ENCODE assay signal across 14 cellular contexts in genomic region chr5:157506981-157507780, GRCh38. TPM values are rescaled to one million over a fixed set of nuclear protein-coding genes. Genes with fewer than 3 reads are reported as not detected.
DNase-seq lines count a peak whose midpoint lies in the region; ATAC-seq, FAIRE-seq and TF ChIP-seq lines count a peak whose summit lies in the region.
"Had no signal": no experiment of that assay in that cellular context is flagged by ENCODE, and none has a peak within 500 bp of the region (broad histone marks: within the 10 kb centered on the region; RNA-seq: fewer than 3 reads in every experiment).

No MANE protein-coding gene starts in this region.

- H3K4me1 Mint-ChIP-seq in activated naive CD4-positive, alpha-beta T cell treated with anti-CD3 and anti-CD28 coated beads, Interleukin-2, amount 50 U/mL, for 24 hours: no peaks in the 10 kb centered on the region

- H3K9me3 ChIP-seq in GM12878 (replicated peaks; ENCODE audit: control insufficient read depth, insufficient read depth, low read length) (peaks cover 2% of the 10 kb centered on the region; the same call in 1 of the 3 replicates), upper lobe of right lung (no peaks in the 10 kb centered on the region), OCI-LY7 (ENCODE audit: low read length) (no peaks in the 10 kb centered on the region; the same call in 1 of the 2 replicates), vagina (no peaks in the 10 kb centered on the region)
- H3K9me3 ChIP-seq: tibial artery had no signal

- no peaks in the 10 kb centered on the region for H3K79me2 ChIP-seq in GM12878 (ENCODE audit: control insufficient read depth, insufficient read depth, low read length)
- no peaks in the 10 kb centered on the region for H3K79me2 ChIP-seq in OCI-LY7 (ENCODE audit: insufficient read depth, low read depth, low read length)

- SMC1A ChIA-PET in GM12878 (lab: Charles Lee; ENCODE audit: uncharacterized antibody, unreplicated experiment): interaction anchor here (1.1 to 4.7 kb wide), 6 partner anchors 10 to 212 kb away, joined by 3 to 18 read pairs (median 6); no protein-coding TSS in a partner anchor

- H3K27ac ChIP-seq in GM12878 (ENCODE audit: control insufficient read depth, insufficient read depth): no peak overlapping the region
- no peak overlapping the region for H3K27ac ChIP-seq in upper lobe of right lung
- H3K27ac ChIP-seq in OCI-LY7 (ENCODE audit: low read depth, low read length, poor library complexity, severe bottlenecking): no peak overlapping the region
- H3K27ac ChIP-seq in vagina: no peak overlapping the region
- H3K27ac ChIP-seq: SK-N-MC, tibial artery had no signal

- WGBS in GM12878 (ENCODE audit: insufficient coverage, insufficient replicate concordance, low lambda C conversion rate, missing lambda C conversion rate): 88% methylated on average over 14 of the region's 14 CpGs

- TF ChIP-seq POLR2A in GM12878 (IDR thresholded peaks at IDR 0.05; ENCODE audit: low read depth, low read length) (peak; percentile 26; the same call in 1 of the 2 replicates), vagina (IDR thresholded peaks at IDR 0.05) (no peak)

- CTCF ChIA-PET in GM12878 (lab: Yijun Ruan, JAX) (interaction anchor here (0.8 to 1.1 kb wide), 6 partner anchors 9 to 236 kb away, joined by 3 to 4 read pairs (median 3); partner anchors contain the start of gene LSM11), OCI-LY7 (lab: Charles Lee; ENCODE audit: unreplicated experiment) (interaction anchor here (0.6 kb wide), 1 partner anchor 62 kb away, joined by 3 read pairs; no protein-coding TSS in a partner anchor)

- H3K9me2 ChIP-seq in OCI-LY7 (ENCODE audit: insufficient read depth, low read length): no peaks in the 10 kb centered on the region

- H3K4me1 ChIP-seq in GM12878 (ENCODE audit: control insufficient read depth, insufficient read depth, low read length): peaks cover 48% of the 10 kb centered on the region
- H3K4me1 ChIP-seq in upper lobe of right lung: peaks cover 29% of the 10 kb centered on the region
- peaks cover 79% of the 10 kb centered on the region for H3K4me1 ChIP-seq in OCI-LY7 (ENCODE audit: insufficient read depth, low read length, poor library complexity, severe bottlenecking)
- peaks cover 19% of the 10 kb centered on the region for H3K4me1 ChIP-seq in vagina

- no peaks in the 10 kb centered on the region for H3K9me3 Mint-ChIP-seq in activated naive CD4-positive, alpha-beta T cell treated with anti-CD3 and anti-CD28 coated beads, Interleukin-2, amount 50 U/mL, for 24 hours
- H3K9me3 Mint-ChIP-seq: activated naive CD4-positive, alpha-beta T cell treated with anti-CD3 and anti-CD28 coated beads for 36 hours; dendritic cell treated with granulocyte-macrophage colony-stimulating factor and Interleukin-4, amounts not matched to agents 40 ng/mL and 50 ng/mL, for 4 days had no signal

- H3K36me3 ChIP-seq in GM12878 (ENCODE audit: control insufficient read depth in 2 of 2, insufficient read depth in 2 of 2, low read length in 1 of 2): peaks cover 0 to 16% of the 10 kb centered on the region in 2 experiments; a peak in 2 of 4 replicates
- no peaks in the 10 kb centered on the region for H3K36me3 ChIP-seq in kidney epithelial cell (ENCODE audit: control insufficient read depth, insufficient read depth, low read length)
- H3K36me3 ChIP-seq in upper lobe of right lung: no peaks in the 10 kb centered on the region
- peaks cover 77% of the 10 kb centered on the region for H3K36me3 ChIP-seq in OCI-LY7 (ENCODE audit: insufficient read depth, low read length)
- no peaks in the 10 kb centered on the region for H3K36me3 ChIP-seq in vagina

- in situ Hi-C loops in GM12878 (cut with MboI): no loop called here

- TF ChIP-seq RAD21 in GM12878 (IDR thresholded peaks at IDR 0.05; ENCODE audit: insufficient read depth, low read depth, low read length): no peak

- H3K27me3 ChIP-seq in GM12878 (replicated peaks in 1 of 2; ENCODE audit: control insufficient read depth in 2 of 2, insufficient read depth in 2 of 2, low read length in 1 of 2): no peaks in the 10 kb centered on the region
- no peaks in the 10 kb centered on the region for H3K27me3 ChIP-seq in kidney epithelial cell (ENCODE audit: control insufficient read depth, insufficient read depth, low read length)
- no peaks in the 10 kb centered on the region for H3K27me3 ChIP-seq in upper lobe of right lung
- H3K27me3 ChIP-seq in vagina: no peaks in the 10 kb centered on the region
- H3K27me3 ChIP-seq: tibial artery had no signal

- H3K36me3 Mint-ChIP-seq in activated naive CD4-positive, alpha-beta T cell treated with anti-CD3 and anti-CD28 coated beads, Interleukin-2, amount 50 U/mL, for 24 hours: no peaks in the 10 kb centered on the region

- no peak for FAIRE-seq in GM12878 (lab: Jason Lieb, UNC)

- TF ChIP-seq CTCF in GM12878 (IDR thresholded peaks at IDR 0.05 in 2 of 3, conservative IDR thresholded peaks at IDR 0.05 in 1 of 3; ENCODE audit: control insufficient read depth in 2 of 3, extremely low read depth in 1 of 3, insufficient read depth in 1 of 3, low read depth in 3 of 3, low read length in 3 of 3) (no peak), kidney epithelial cell (IDR thresholded peaks at IDR 0.05; ENCODE audit: insufficient read depth, low read length, poor library complexity, severe bottlenecking) (no peak), upper lobe of right lung (IDR thresholded peaks at IDR 0.05) (no peak), OCI-LY7 (conservative IDR thresholded peaks at IDR 0.05; ENCODE audit: low read length) (no peak), vagina (IDR thresholded peaks at IDR 0.05) (no peak)

- no peak overlapping the region for H3K4me3 Mint-ChIP-seq in activated naive CD4-positive, alpha-beta T cell treated with anti-CD3 and anti-CD28 coated beads, Interleukin-2, amount 50 U/mL, for 24 hours
- H3K4me3 Mint-ChIP-seq: activated naive CD4-positive, alpha-beta T cell treated with anti-CD3 and anti-CD28 coated beads for 36 hours; dendritic cell treated with granulocyte-macrophage colony-stimulating factor and Interleukin-4, amounts not matched to agents 40 ng/mL and 50 ng/mL, for 4 days had no signal

- H3K27ac Mint-ChIP-seq in activated naive CD4-positive, alpha-beta T cell treated with anti-CD3 and anti-CD28 coated beads, Interleukin-2, amount 50 U/mL, for 24 hours: peak overlapping the region; percentile 30
- H3K27ac Mint-ChIP-seq: activated naive CD4-positive, alpha-beta T cell treated with anti-CD3 and anti-CD28 coated beads for 36 hours; dendritic cell treated with granulocyte-macrophage colony-stimulating factor and Interleukin-4, amounts not matched to agents 40 ng/mL and 50 ng/mL, for 4 days had no signal

- intact Hi-C loops in GM12878 (cut with micrococcal nuclease; ENCODE audit: unreplicated experiment) (no loop called here), upper lobe of right lung (cut with DNase I) (loop anchor here (10.0 kb wide), 1 partner anchor 58 kb away; no protein-coding TSS in a partner anchor), OCI-LY7 (cut with micrococcal nuclease; ENCODE audit: unreplicated experiment) (loop anchor here (10.0 kb wide), 1 partner anchor 622 kb away; no protein-coding TSS in a partner anchor), vagina (cut with DNase I) (no loop called here)

- H3K27me3 Mint-ChIP-seq in activated naive CD4-positive, alpha-beta T cell treated with anti-CD3 and anti-CD28 coated beads, Interleukin-2, amount 50 U/mL, for 24 hours: no peaks in the 10 kb centered on the region

- no peak overlapping the region for H3K4me2 ChIP-seq in GM12878 (ENCODE audit: control insufficient read depth, insufficient read depth)
- no peak overlapping the region for H3K4me2 ChIP-seq in OCI-LY7 (ENCODE audit: low read length)

- H2AFZ ChIP-seq in GM12878 (ENCODE audit: control insufficient read depth, low read depth, low read length): no peak overlapping the region
- H2AFZ ChIP-seq in OCI-LY7 (ENCODE audit: low read length): no peak overlapping the region

- POLR2A ChIA-PET in GM12878 (lab: Charles Lee) (no interaction called here), OCI-LY7 (lab: Charles Lee) (interaction anchor here (0.5 to 1.5 kb wide), 6 partner anchors 10 to 248 kb away, joined by 3 to 7 read pairs (median 3); partner anchors contain the start of gene ADAM19)

- no peaks in the 10 kb centered on the region for H4K20me1 ChIP-seq in GM12878 (ENCODE audit: control insufficient read depth, insufficient read depth)
- H4K20me1 ChIP-seq in OCI-LY7 (ENCODE audit: insufficient read depth, low read length): no peaks in the 10 kb centered on the region

- RAD21 ChIA-PET in GM12878 (lab: Charles Lee; ENCODE audit: unreplicated experiment): interaction anchor here (1.4 to 1.5 kb wide), 2 partner anchors 12 to 87 kb away, joined by 3 to 4 read pairs; no protein-coding TSS in a partner anchor

- TF ChIP-seq EP300 in GM12878 (IDR thresholded peaks at IDR 0.05; ENCODE audit: borderline replicate concordance in 1 of 2, control insufficient read depth in 1 of 2, low read depth in 2 of 2, low read length in 2 of 2): no peak

- BruUV-seq in GM12878 (replicated peaks; lab: Mats Ljungman, UMichigan) (no TSS peak), OCI-LY7 (replicated peaks; lab: Mats Ljungman, UMichigan) (no TSS peak)

- H3K4me3 ChIP-seq in GM12878 (no peak overlapping the region), kidney epithelial cell (ENCODE audit: low read depth, low read length) (no peak overlapping the region), upper lobe of right lung (no peak overlapping the region), OCI-LY7 (ENCODE audit: low read depth, low read length, poor library complexity, severe bottlenecking) (no peak overlapping the region), vagina (no peak overlapping the region)
- H3K4me3 ChIP-seq: SK-N-MC, tibial artery had no signal

- ATAC-seq in GM12878 (no peak), upper lobe of right lung (peak; percentile 7)

- no peak for DNase-seq in activated naive CD4-positive, alpha-beta T cell treated with anti-CD3 and anti-CD28 coated beads, Interleukin-2, amount 50 U/mL, for 16 hours
- DNase-seq in GM12878 (ENCODE audit: low read depth, low spot score): no peak
- peak; percentile 2 for DNase-seq in kidney epithelial cell (ENCODE audit: low read depth)
- no peak for DNase-seq in upper lobe of right lung
- DNase-seq in OCI-LY7 (ENCODE audit: low spot score): no peak
- DNase-seq in vagina (ENCODE audit: extremely low spot score in 2 of 2): no peak
- DNase-seq in AG20443 (ENCODE audit: low spot score): no peak
- DNase-seq: activated CD4-positive, alpha-beta T cell treated with anti-CD3 and anti-CD28 coated beads for 48 hours; activated naive CD4-positive, alpha-beta T cell treated with anti-CD3 and anti-CD28 coated beads for 36 hours; NCI-H526 treated with DMSO at 0.1 percent for 48 hours had no signal

- no peak overlapping the region for H3K9ac ChIP-seq in GM12878 (ENCODE audit: control insufficient read depth, insufficient read depth, low read length)

RNA-seq across cellular contexts. Expression of gene NIPAL4, which starts 47.2 kb away (rescaled TPM):
- total RNA-seq in GM12878 (2013; cell fraction: nucleolus; rRNA removed): 3.4 and 3.5 TPM in 2 replicates
- 6.6 and 7.3 TPM in 2 replicates for total RNA-seq in GM12878 (2014; rRNA removed)
- 3.9 and 4.1 TPM in 2 replicates for total RNA-seq in GM12878 (2014; rRNA removed; fragmentation: Illumina TruSeq; extraction: Trizol)
- total RNA-seq in GM12878 (2021): 9.7 and 10.5 TPM in 2 replicates
- polyA plus RNA-seq in GM12878 (2011; ENCODE audit: low read depth): 1.1 TPM
- polyA plus RNA-seq in GM12878 (2011; rRNA removed): 0.03 and 0.11 TPM in 2 replicates
- polyA plus RNA-seq in GM12878 (2011; cell fraction: cytosol; rRNA removed): 0.12 and 0.15 TPM in 2 replicates
- polyA plus RNA-seq in GM12878 (2011; cell fraction: nucleus; rRNA removed): 0.03 and 0.22 TPM in 2 replicates
- 0.69 and 1.3 TPM in 2 replicates for polyA plus RNA-seq in GM12878 (2012)
- 10.3 and 12.5 TPM in 2 replicates for polyA plus RNA-seq in GM12878 (2014; fragmentation: Illumina TruSeq; extraction: Trizol)
- polyA plus RNA-seq in GM12878 (2014; fragmentation: Nextera tagmentation; extraction: Ambion mirVana): 1 to 10 TPM; 3.3 to 5.2 TPM
- 4.5 and 4.8 TPM in 2 replicates for polyA plus RNA-seq in GM12878 (2014; rRNA removed)
- 10 to 100 TPM; 12.8 to 15.5 TPM for polyA plus RNA-seq in GM12878 (2016; fragmentation: Nextera tagmentation; extraction: Ambion mirVana)
- not detected in 2 replicates for polyA minus RNA-seq in GM12878 (2011; rRNA and poly(A)+ RNA removed)
- polyA minus RNA-seq in GM12878 (2011; cell fraction: cytosol; rRNA and poly(A)+ RNA removed): not detected in 2 replicates
- 0.24 TPM in 1 of 2 replicates, not detected in the other for polyA minus RNA-seq in GM12878 (2011; cell fraction: nucleus; rRNA and poly(A)+ RNA removed)
- 22.7 and 30.5 TPM in 2 replicates for total RNA-seq in kidney epithelial cell
- not detected for total RNA-seq in upper lobe of right lung
- total RNA-seq in OCI-LY7 (2014; rRNA removed; shearing (Covaris generic)): not detected in 2 replicates
- not detected in 2 replicates for total RNA-seq in OCI-LY7 (2022)
- 12.0 TPM for total RNA-seq in vagina

Comparison
In these comparisons a context has a peak if more than half of its experiments do, and no peak if none do; other contexts are left out.
1. intact Hi-C loops: an anchor here in upper lobe of right lung (10.0 kb wide) and OCI-LY7 (10.0 kb wide); none called in GM12878 and vagina.